23 cellular contexts compared by ENCODE assay signal in genomic region chr21:40511976-40512375, GRCh38.
DNase-seq lines count a peak whose midpoint lies in the region; ATAC-seq, FAIRE-seq and TF ChIP-seq lines count a peak whose summit lies in the region.
"Had no signal": no experiment of that assay in that cellular context is flagged by ENCODE, and none has a peak within 500 bp of the region (broad histone marks: within the 10 kb centered on the region; RNA-seq: fewer than 3 reads in every experiment).

No MANE protein-coding gene starts in this region.

- no peak for TF ChIP-seq CTCF in A549 (IDR thresholded peaks at IDR 0.05)

- FAIRE-seq in A549 (lab: Jason Lieb, UNC) = no peak
- FAIRE-seq: G401.6, GM12892, GM18507, H1 had no signal

- DNase-seq in A549 (ENCODE audit: low read depth in 1 of 2, low spot score in 1 of 2) (peak in 1 of 2 experiments; percentile 31), EH (ENCODE audit: low read depth) (peak; percentile 42), amniotic stem cell (lab: John Stamatoyannopoulos, UW) (peak; percentile 14), epithelial cell of prostate (ENCODE audit: low read depth, low spot score) (no peak), ureter (ENCODE audit: low spot score) (no peak), COR-L47 (lab: John Stamatoyannopoulos, UW) (no peak), HT-29 (ENCODE audit: low spot score) (no peak)
- DNase-seq: 8988T; Calu3; CD4-positive, alpha-beta T cell; DMS153; MV-4-11; NCI-H1105 treated with DMSO at 0.1 percent for 48 hours; NCI-H2029 treated with DMSO at 0.1 percent for 48 hours; NCI-H2171; NCI-H345; SHP77 had no signal

- WGBS in A549 (ENCODE audit: missing lambda C conversion rate) = 10% methylated on average over 2 of the region's 2 CpGs

- ATAC-seq in A549 (no peak), GM21528 (IDR thresholded peaks at IDR 0.05; ENCODE audit: low FRiP score, unreplicated experiment) (no peak)
- ATAC-seq: HCT116 had no signal

- H3K4me1 ChIP-seq in A549 = peaks cover 43% of the 10 kb centered on the region; the same call in 2 of the 3 replicates

- H3K4me3 ChIP-seq in A549 = no peak overlapping the region

- peak overlapping the region in 1 of 2 experiments; percentile 23; a peak in 1 of 6 replicates for H3K27ac ChIP-seq in A549
- H3K27ac ChIP-seq in epithelial cell of prostate = peak overlapping the region; percentile 37

- POLR2A ChIA-PET in A549 (lab: Yijun Ruan, JAX) = no interaction called here

- TF ChIP-seq EP300 in A549 (IDR thresholded peaks at IDR 0.05) = no peak

- H3K9me3 ChIP-seq in A549 = no peaks in the 10 kb centered on the region

- peak overlapping the region; percentile 38; the same call in 2 of the 3 replicates for H3K4me2 ChIP-seq in A549

- TF ChIP-seq RAD21 in A549 (conservative IDR thresholded peaks at IDR 0.05 in 1 of 2, IDR thresholded peaks at IDR 0.05 in 1 of 2) = no peak

- TF ChIP-seq POLR2A in A549 (IDR thresholded peaks at IDR 0.05; ENCODE audit: low read length) = no peak

- CTCF ChIA-PET in A549 (lab: Yijun Ruan, JAX) = interaction anchor here (2.5 kb wide), 1 partner anchor 45 kb away, joined by 13 read pairs; no protein-coding TSS in a partner anchor

TF ChIP-seq in A549, 52 proteins besides CTCF, POLR2A, EP300 and RAD21:
- TF ChIP-seq JUNB (IDR thresholded peaks at IDR 0.05) = 0 out of 2 replicates have a peak, but pooled peaks have one; percentile 28
- TF ChIP-seq MAFK (IDR thresholded peaks at IDR 0.05; ENCODE audit: partially characterized antibody) = peak; percentile 73
- no peak for TF ChIP-seq SREBF2 (IDR thresholded peaks at IDR 0.05)
- TF ChIP-seq CEBPB (IDR thresholded peaks at IDR 0.05) = 0 out of 4 replicates have a peak, but pooled peaks have one; percentile 8 to 19

Comparison
In these comparisons a context has a peak if more than half of its experiments do, and no peak if none do; other contexts are left out.
1. DNase-seq: peak in EH (single experiment) and amniotic stem cell (single experiment); none in epithelial cell of prostate (single experiment), ureter (single experiment), COR-L47 (single experiment) and HT-29 (single experiment).